ENCODE assay signal across 16 cellular contexts in the genomic region with DNA sequence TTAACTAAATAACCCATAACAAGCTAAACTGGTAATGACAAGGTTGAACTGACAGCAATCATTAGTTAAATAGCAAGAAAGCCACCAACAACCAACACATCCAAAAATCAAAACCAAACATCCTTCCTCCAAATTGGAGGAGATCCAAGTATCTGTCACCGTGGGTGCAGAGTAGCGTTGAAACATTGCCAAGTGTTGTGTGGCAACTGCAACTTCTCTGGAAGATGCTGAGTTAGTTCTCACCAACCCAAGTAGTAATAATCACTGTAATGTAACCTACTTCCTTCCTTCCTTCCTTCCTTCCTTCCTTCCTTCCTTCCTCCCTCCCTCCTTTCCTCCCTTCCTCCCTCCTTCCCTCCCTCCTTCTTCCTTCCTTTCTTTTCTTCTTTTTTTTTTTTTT. TPM values are rescaled to one million over a fixed set of nuclear protein-coding genes. Genes with fewer than 3 reads are reported as not detected.
DNase-seq lines count a peak whose midpoint lies in the region; ATAC-seq, FAIRE-seq and TF ChIP-seq lines count a peak whose summit lies in the region.
"Had no signal": no experiment of that assay in that cellular context is flagged by ENCODE, and none has a peak within 500 bp of the region (broad histone marks: within the 10 kb centered on the region; RNA-seq: fewer than 3 reads in every experiment).

No MANE protein-coding gene starts in this region.

- H3K4me3 ChIP-seq in BLaER1 (no peak overlapping the region), Karpas-422 (ENCODE audit: low read length) (no peak overlapping the region), PC-9 (no peak overlapping the region)
- H3K4me3 ChIP-seq: coronary artery, lower lobe of right lung, upper lobe of right lung had no signal

- TF ChIP-seq CTCF in PC-9 (conservative IDR thresholded peaks at IDR 0.05), result no peak

- peak; percentile 19 for ATAC-seq in esophagus mucosa
- ATAC-seq in GM19455 (IDR thresholded peaks at IDR 0.05; ENCODE audit: unreplicated experiment), result no peak
- ATAC-seq: lower lobe of right lung, upper lobe of right lung had no signal

- CTCF ChIA-PET in PC-9 (lab: Charles Lee), result interaction anchor here (0.5 kb wide), 1 partner anchor 1326 kb away, joined by 5 read pairs; no protein-coding TSS in a partner anchor
- CTCF ChIA-PET in activated CD4-positive, alpha-beta memory T cell treated with anti-CD3 and anti-CD28 coated beads, Interleukin-2, amount 10 ng/mL, durations not matched to agents 7 days and 5 days (lab: Charles Lee), result no interaction called here

- H3K4me1 ChIP-seq in BLaER1, result peaks cover 52% of the 10 kb centered on the region
- H3K4me1 ChIP-seq in Karpas-422 (ENCODE audit: low read length), result peaks cover 23% of the 10 kb centered on the region
- peaks cover 27% of the 10 kb centered on the region for H3K4me1 ChIP-seq in PC-9 (replicated peaks; ENCODE audit: insufficient read depth)

- peak overlapping the region; percentile 40; the same call in 1 of the 2 replicates for H3K27ac ChIP-seq in BLaER1
- H3K27ac ChIP-seq in Karpas-422 (ENCODE audit: low read length), result no peak overlapping the region
- H3K27ac ChIP-seq in PC-9, result peak overlapping the region; percentile 25; the same call in 1 of the 2 replicates
- H3K27ac ChIP-seq: coronary artery, lower lobe of right lung, upper lobe of right lung had no signal

- H3K9me3 ChIP-seq in BLaER1, result no peaks in the 10 kb centered on the region
- no peaks in the 10 kb centered on the region for H3K9me3 ChIP-seq in Karpas-422 (ENCODE audit: low read length)
- H3K9me3 ChIP-seq in PC-9 (ENCODE audit: insufficient read depth, low read depth), result no peaks in the 10 kb centered on the region
- H3K9me3 ChIP-seq: lower lobe of right lung, upper lobe of right lung had no signal

- no peaks in the 10 kb centered on the region for H3K27me3 Mint-ChIP-seq in activated CD4-positive, alpha-beta memory T cell treated with anti-CD3 and anti-CD28 coated beads, Interleukin-2, amount 10 ng/mL, durations not matched to agents 7 days and 5 days
- H3K27me3 Mint-ChIP-seq: CD4-positive, CD25-positive, alpha-beta regulatory T cell had no signal

- H3K36me3 Mint-ChIP-seq in activated CD4-positive, alpha-beta memory T cell treated with anti-CD3 and anti-CD28 coated beads, Interleukin-2, amount 10 ng/mL, durations not matched to agents 7 days and 5 days (ENCODE audit: low read depth), result no peaks in the 10 kb centered on the region
- H3K36me3 Mint-ChIP-seq: CD4-positive, CD25-positive, alpha-beta regulatory T cell had no signal

- intact Hi-C loops in PC-9 (cut with micrococcal nuclease; ENCODE audit: unreplicated experiment), result no loop called here

- DNase-seq in Karpas-422, result peak; percentile 73
- DNase-seq in PC-9, result peak; percentile 17 to 65
- DNase-seq in activated CD4-positive, alpha-beta memory T cell treated with anti-CD3 and anti-CD28 coated beads, Interleukin-2, amount 10 ng/mL, durations not matched to agents 7 days and 5 days, result no peak
- DNase-seq in urothelium cell line (ENCODE audit: low spot score), result no peak
- DNase-seq: activated CD8-positive, alpha-beta memory T cell treated with anti-CD3 and anti-CD28 coated beads, Interleukin-2, amount 50 U/mL, for 48 hours; CD4-positive, CD25-positive, alpha-beta regulatory T cell; lower lobe of right lung; NCI-H187; upper lobe of right lung had no signal

- no TSS peak for BruUV-seq in PC-9 (replicated peaks; lab: Mats Ljungman, UMichigan)

- H4K20me1 ChIP-seq in BLaER1, result no peaks in the 10 kb centered on the region
- no peaks in the 10 kb centered on the region for H4K20me1 ChIP-seq in Karpas-422 (ENCODE audit: insufficient read depth, low read depth, low read length)
- no peaks in the 10 kb centered on the region for H4K20me1 ChIP-seq in PC-9 (ENCODE audit: insufficient read depth)

- no peak overlapping the region for H2AFZ ChIP-seq in Karpas-422 (ENCODE audit: low read length)
- H2AFZ ChIP-seq in PC-9, result no peak overlapping the region

- POLR2A ChIA-PET in PC-9 (lab: Charles Lee; ENCODE audit: unreplicated experiment), result no interaction called here
- POLR2A ChIA-PET in activated CD4-positive, alpha-beta memory T cell treated with anti-CD3 and anti-CD28 coated beads, Interleukin-2, amount 10 ng/mL, durations not matched to agents 7 days and 5 days (lab: Charles Lee), result no interaction called here

- H3K4me2 ChIP-seq in BLaER1 (peak overlapping the region; percentile 69), Karpas-422 (ENCODE audit: low read depth, low read length, poor library complexity, severe bottlenecking) (no peak overlapping the region), PC-9 (no peak overlapping the region)

- H3K36me3 ChIP-seq in BLaER1 (no peaks in the 10 kb centered on the region), Karpas-422 (ENCODE audit: insufficient read depth, low read length) (no peaks in the 10 kb centered on the region), PC-9 (ENCODE audit: low read depth) (no peaks in the 10 kb centered on the region)

- peaks cover 10% of the 10 kb centered on the region for H3K4me1 Mint-ChIP-seq in activated CD4-positive, alpha-beta memory T cell treated with anti-CD3 and anti-CD28 coated beads, Interleukin-2, amount 10 ng/mL, durations not matched to agents 7 days and 5 days

- no peaks in the 10 kb centered on the region for H3K9me3 Mint-ChIP-seq in activated CD4-positive, alpha-beta memory T cell treated with anti-CD3 and anti-CD28 coated beads, Interleukin-2, amount 10 ng/mL, durations not matched to agents 7 days and 5 days
- H3K9me3 Mint-ChIP-seq: nephron had no signal

- no peak overlapping the region for H3K4me3 Mint-ChIP-seq in activated CD4-positive, alpha-beta memory T cell treated with anti-CD3 and anti-CD28 coated beads, Interleukin-2, amount 10 ng/mL, durations not matched to agents 7 days and 5 days
- H3K4me3 Mint-ChIP-seq: CD4-positive, CD25-positive, alpha-beta regulatory T cell; nephron had no signal

- no peak for FAIRE-seq in urothelium cell line (lab: Jason Lieb, UNC)

- H3K79me2 ChIP-seq in Karpas-422 (ENCODE audit: low read length), result no peaks in the 10 kb centered on the region
- no peaks in the 10 kb centered on the region for H3K79me2 ChIP-seq in PC-9 (ENCODE audit: low read depth)

- H3K9me2 ChIP-seq in Karpas-422 (replicated peaks; ENCODE audit: insufficient read depth, low read length) (no peaks in the 10 kb centered on the region), PC-9 (ENCODE audit: insufficient read depth) (no peaks in the 10 kb centered on the region)

- H3K9ac ChIP-seq in BLaER1 (0 out of 2 replicates have a peak overlapping the region, but pooled peaks have one; percentile 1), Karpas-422 (ENCODE audit: low read length) (no peak overlapping the region)

- H3F3A ChIP-seq in PC-9 (ENCODE audit: insufficient read depth, low read depth), result peaks cover 72% of the 10 kb centered on the region

- no peak overlapping the region for H3K27ac Mint-ChIP-seq in activated CD4-positive, alpha-beta memory T cell treated with anti-CD3 and anti-CD28 coated beads, Interleukin-2, amount 10 ng/mL, durations not matched to agents 7 days and 5 days
- H3K27ac Mint-ChIP-seq: CD4-positive, CD25-positive, alpha-beta regulatory T cell had no signal

- H3K27me3 ChIP-seq in BLaER1, result no peaks in the 10 kb centered on the region
- H3K27me3 ChIP-seq in Karpas-422 (ENCODE audit: low read length), result no peaks in the 10 kb centered on the region
- no peaks in the 10 kb centered on the region for H3K27me3 ChIP-seq in PC-9 (ENCODE audit: insufficient read depth, low read depth)
- H3K27me3 ChIP-seq: upper lobe of right lung had no signal

RNA-seq across cellular contexts. Expression of gene TRPM4, which starts 54.7 kb away (rescaled TPM):
- not detected in 2 replicates for total RNA-seq in Karpas-422 (2014; rRNA removed; shearing (Covaris generic); ENCODE audit: low replicate concordance)
- total RNA-seq in PC-9 (2021) (43.8 and 62.3 TPM in 2 replicates), esophagus mucosa (12.1 TPM)
- under 1 TPM in 1 of 2 experiments, not detected in 1; 0.58 TPM for total RNA-seq in activated CD4-positive, alpha-beta memory T cell treated with anti-CD3 and anti-CD28 coated beads, Interleukin-2, amount 10 ng/mL, durations not matched to agents 7 days and 5 days
- total RNA-seq: CD4-positive, CD25-positive, alpha-beta regulatory T cell had no signal

RNA-seq across cellular contexts. Expression of gene HRC, which starts 57.1 kb away (rescaled TPM):
- total RNA-seq in Karpas-422 (2014; rRNA removed; shearing (Covaris generic); ENCODE audit: low replicate concordance), result not detected in 2 replicates
- total RNA-seq in PC-9 (2021), result 0.50 TPM in 1 of 2 replicates, not detected in the other
- 0.24 TPM for total RNA-seq in esophagus mucosa
- not detected for total RNA-seq in activated CD4-positive, alpha-beta memory T cell treated with anti-CD3 and anti-CD28 coated beads, Interleukin-2, amount 10 ng/mL, durations not matched to agents 7 days and 5 days
- total RNA-seq: CD4-positive, CD25-positive, alpha-beta regulatory T cell; fibroblast of lung; HT1080 had no signal

Comparison
In these comparisons a context has a peak if more than half of its experiments do, and no peak if none do; other contexts are left out.
1. DNase-seq: peak in Karpas-422 (single experiment) and PC-9 (2 of 2); none in activated CD4-positive, alpha-beta memory T cell treated with anti-CD3 and anti-CD28 coated beads, Interleukin-2, amount 10 ng/mL, durations not matched to agents 7 days and 5 days (single experiment) and urothelium cell line (single experiment).